In genomic region chr2:105438104-105438929, GRCh38 we compare ENCODE assay signal across 11 cellular contexts. TPM values are rescaled to one million over a fixed set of nuclear protein-coding genes. Genes with fewer than 3 reads are reported as not detected.
A peak's percentile ranks its signal among the peaks of the same experiment; 100 is the strongest.
DNase-seq lines count a peak whose midpoint lies in the region; ATAC-seq and TF ChIP-seq lines count a peak whose summit lies in the region.
"Had no signal": no experiment of that assay in that cellular context is flagged by ENCODE, and none has a peak within 500 bp of the region (broad histone marks: within the 10 kb centered on the region; RNA-seq: fewer than 3 reads in every experiment).

No MANE protein-coding gene starts in this region.

- ATAC-seq in WTC11 (no peak), left lobe of liver (peak; percentile 44)
- ATAC-seq in naive thymus-derived CD8-positive, alpha-beta T cell: no peak
- ATAC-seq: gastroesophageal sphincter had no signal

- DNase-seq in NCI-H1092 treated with DMSO at 0.1 percent for 48 hours (lab: John Stamatoyannopoulos, UW) (peak; percentile 62), WTC11 (ENCODE audit: low spot score) (no peak), left lobe of liver (ENCODE audit: low spot score) (no peak), NCI-H226 (no peak), NOMO-1 (lab: John Stamatoyannopoulos, UW; ENCODE audit: unreplicated experiment in 2 of 2) (no peak)
- DNase-seq in naive thymus-derived CD8-positive, alpha-beta T cell: no peak
- DNase-seq: activated naive CD8-positive, alpha-beta T cell treated with anti-CD3 and anti-CD28 coated beads for 36 hours; T-helper 9 cell had no signal

- H3K36me3 Mint-ChIP-seq in WTC11: no peaks in the 10 kb centered on the region
- no peaks in the 10 kb centered on the region for H3K36me3 Mint-ChIP-seq in naive thymus-derived CD8-positive, alpha-beta T cell
- H3K36me3 Mint-ChIP-seq: activated naive CD8-positive, alpha-beta T cell treated with anti-CD3 and anti-CD28 coated beads for 36 hours had no signal

- TF ChIP-seq CTCF in WTC11 (IDR thresholded peaks at IDR 0.05): no peak

- no peak overlapping the region for H3K4me3 Mint-ChIP-seq in WTC11
- peak overlapping the region in 1 of 10 donors; percentile 38 for H3K4me3 Mint-ChIP-seq in naive thymus-derived CD8-positive, alpha-beta T cell
- H3K4me3 Mint-ChIP-seq: activated naive CD8-positive, alpha-beta T cell treated with anti-CD3 and anti-CD28 coated beads for 36 hours; stimulated activated naive CD8-positive, alpha-beta T cell treated with anti-CD3 and anti-CD28 coated beads, Interleukin-15, Interleukin-2, amounts not matched to agents 100 ng/mL and 50 ng/mL, for 24 hours had no signal

- H3K27ac ChIP-seq in thymus (ENCODE audit: low read depth): peak overlapping the region; percentile 31

- no peaks in the 10 kb centered on the region for H3K36me3 ChIP-seq in thymus (ENCODE audit: control insufficient read depth, insufficient read depth)
- H3K36me3 ChIP-seq: gastroesophageal sphincter had no signal

- peaks cover 14% of the 10 kb centered on the region for H3K4me1 ChIP-seq in thymus (ENCODE audit: control insufficient read depth, insufficient read depth, low read length)

- H3K4me1 Mint-ChIP-seq in WTC11: peaks cover 23% of the 10 kb centered on the region
- H3K4me1 Mint-ChIP-seq in naive thymus-derived CD8-positive, alpha-beta T cell: no peaks in the 10 kb centered on the region
- H3K4me1 Mint-ChIP-seq: activated naive CD8-positive, alpha-beta T cell treated with anti-CD3 and anti-CD28 coated beads for 36 hours had no signal

- no peaks in the 10 kb centered on the region for H3K9me3 Mint-ChIP-seq in WTC11
- no peaks in the 10 kb centered on the region for H3K9me3 Mint-ChIP-seq in naive thymus-derived CD8-positive, alpha-beta T cell
- H3K9me3 Mint-ChIP-seq: activated naive CD8-positive, alpha-beta T cell treated with anti-CD3 and anti-CD28 coated beads for 36 hours; stimulated activated naive CD8-positive, alpha-beta T cell treated with anti-CD3 and anti-CD28 coated beads, Interleukin-15, Interleukin-2, amounts not matched to agents 100 ng/mL and 50 ng/mL, for 24 hours had no signal

- no peak overlapping the region for H3K27ac Mint-ChIP-seq in WTC11
- no peak overlapping the region for H3K27ac Mint-ChIP-seq in naive thymus-derived CD8-positive, alpha-beta T cell
- H3K27ac Mint-ChIP-seq: activated naive CD8-positive, alpha-beta T cell treated with anti-CD3 and anti-CD28 coated beads for 36 hours; stimulated activated naive CD8-positive, alpha-beta T cell treated with anti-CD3 and anti-CD28 coated beads, Interleukin-15, Interleukin-2, amounts not matched to agents 100 ng/mL and 50 ng/mL, for 24 hours had no signal

- no peaks in the 10 kb centered on the region for H3K27me3 ChIP-seq in thymus (ENCODE audit: control insufficient read depth, insufficient read depth)
- H3K27me3 ChIP-seq: gastroesophageal sphincter had no signal

- WGBS in thymus: 64% methylated on average over 10 of the region's 10 CpGs

- H3K27me3 Mint-ChIP-seq in WTC11 (ENCODE audit: low read depth): no peaks in the 10 kb centered on the region; the same call in 1 of the 2 replicates
- H3K27me3 Mint-ChIP-seq in naive thymus-derived CD8-positive, alpha-beta T cell: peaks cover 0 to 10% (median 4%) of the 10 kb centered on the region in 5 donors

- no peak overlapping the region for H3K4me3 ChIP-seq in thymus (ENCODE audit: low read length)
- H3K4me3 ChIP-seq: gastroesophageal sphincter had no signal

- CTCF ChIA-PET in WTC11 (lab: Charles Lee): interaction anchor here (0.6 to 1.4 kb wide), 3 partner anchors 34 to 93 kb away, joined by 3 to 4 read pairs (median 3); no protein-coding TSS in a partner anchor

- no peaks in the 10 kb centered on the region for H3K9me3 ChIP-seq in thymus (ENCODE audit: control insufficient read depth)
- H3K9me3 ChIP-seq: gastroesophageal sphincter had no signal

- POLR2A ChIA-PET in WTC11 (lab: Charles Lee): no interaction called here
- POLR2A ChIA-PET in naive thymus-derived CD8-positive, alpha-beta T cell (lab: Charles Lee): interaction anchor here (0.6 to 1.1 kb wide), 2 partner anchors 12 to 112 kb away, joined by 3 read pairs; no protein-coding TSS in a partner anchor

TF ChIP-seq in WTC11, 78 proteins besides CTCF, POLR2A, EP300 and RAD21:
- no peak for TF ChIP-seq CREM (CRISPR knock-in tag; IDR thresholded peaks at IDR 0.05)
- no peak for TF ChIP-seq KAT7 (CRISPR knock-in tag; IDR thresholded peaks at IDR 0.05; ENCODE audit: borderline replicate concordance)
- 0 out of 2 replicates have a peak, but pooled peaks have one; percentile 30 for TF ChIP-seq ZNF423 (CRISPR knock-in tag; IDR thresholded peaks at IDR 0.05)

RNA-seq across cellular contexts. Expression of gene FHL2, which starts 39.5 kb away (rescaled TPM):
- 21.1 to 22.2 TPM (median 22.1 TPM) in 3 replicates for total RNA-seq in WTC11 (2021)
- total RNA-seq in left lobe of liver: 5.5 TPM
- polyA plus RNA-seq in thymus: 49.2 TPM
- not detected for total RNA-seq in naive thymus-derived CD8-positive, alpha-beta T cell
- 1 to 10 TPM; 2.0 to 2.8 (median 2.6) TPM for polyA plus RNA-seq in naive thymus-derived CD8-positive, alpha-beta T cell
